ENCODE assay signal across 1 cellular context in the genomic region with DNA sequence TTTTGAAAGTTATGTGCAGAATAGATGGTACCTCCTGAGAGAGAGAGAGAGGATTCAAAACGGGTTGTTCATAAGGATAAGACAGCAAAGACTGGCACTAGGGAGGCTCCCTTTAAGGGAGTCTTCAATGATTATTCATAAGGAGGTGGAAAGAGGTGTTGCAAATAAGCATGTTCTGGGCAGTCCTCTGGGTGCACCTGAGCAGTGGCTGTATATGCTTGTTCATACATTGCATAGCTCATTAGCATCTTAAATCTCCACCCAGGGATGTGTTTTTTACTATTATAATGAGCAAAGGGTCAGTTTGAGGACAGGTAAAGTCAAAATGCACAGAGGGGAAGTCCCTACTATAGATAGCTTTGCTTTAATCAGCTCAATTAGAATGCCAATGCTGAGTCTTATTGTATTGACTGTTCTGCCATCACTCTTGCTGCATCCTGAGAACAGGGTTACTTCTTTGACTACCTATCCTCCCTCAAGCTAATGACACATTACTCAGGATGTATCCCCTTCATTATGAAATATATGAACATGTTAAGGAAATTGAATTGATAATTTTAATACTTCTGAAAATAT.
TF ChIP-seq lines count a peak whose summit lies in the region.

No MANE protein-coding gene starts in this region.

TF ChIP-seq in HepG2, 621 proteins besides CTCF, POLR2A, EP300 and RAD21:
- no peak for TF ChIP-seq XBP1 (CRISPR knock-in tag; IDR thresholded peaks at IDR 0.05)
- TF ChIP-seq HMG20A (CRISPR knock-in tag; IDR thresholded peaks at IDR 0.05; ENCODE audit: borderline replicate concordance), result no peak
